10 cellular contexts compared by ENCODE assay signal in genomic region chr4:109046549-109047171, GRCh38.
A peak's percentile ranks its signal among the peaks of the same experiment; 100 is the strongest.
DNase-seq lines count a peak whose midpoint lies in the region; ATAC-seq and TF ChIP-seq lines count a peak whose summit lies in the region.
"Had no signal": no experiment of that assay in that cellular context is flagged by ENCODE, and none has a peak within 500 bp of the region (broad histone marks: within the 10 kb centered on the region; RNA-seq: fewer than 3 reads in every experiment).

No MANE protein-coding gene starts in this region.

- intact Hi-C loops in spleen (cut with DNase I; ENCODE audit: low total_unique reads), result no loop called here
- intact Hi-C loops in activated CD4-positive, alpha-beta memory T cell treated with anti-CD3 and anti-CD28 coated beads for 36 hours (cut with micrococcal nuclease), result no loop called here

- no peaks in the 10 kb centered on the region; the same call in 1 of the 2 replicates for H3K9me3 Mint-ChIP-seq in HFFc6
- H3K9me3 Mint-ChIP-seq in activated CD4-positive, alpha-beta memory T cell treated with anti-CD3 and anti-CD28 coated beads for 36 hours, result no peaks in the 10 kb centered on the region
- H3K9me3 Mint-ChIP-seq: stimulated activated naive B cell treated with anti-CD40 and anti-IgM and Interleukin-4, amounts not matched to agents 10 μg/mL and 1 μg/mL and 100 μg/mL, for 72 hours had no signal

- H3K9me3 ChIP-seq in hepatocyte (ENCODE audit: low read depth) (no peaks in the 10 kb centered on the region), spleen (no peaks in the 10 kb centered on the region)

- H3K4me1 Mint-ChIP-seq in HFFc6 (ENCODE audit: low read depth), result peaks cover 19% of the 10 kb centered on the region
- H3K4me1 Mint-ChIP-seq in activated CD4-positive, alpha-beta memory T cell treated with anti-CD3 and anti-CD28 coated beads for 36 hours (ENCODE audit: low read depth), result peaks cover 3% of the 10 kb centered on the region
- H3K4me1 Mint-ChIP-seq: stimulated activated naive B cell treated with anti-CD40 and anti-IgM and Interleukin-4, amounts not matched to agents 10 μg/mL and 1 μg/mL and 100 μg/mL, for 72 hours had no signal

- DNase-seq in HFFc6 (peak; percentile 27), amniotic epithelial cell (ENCODE audit: low read depth) (peak; percentile 99), hepatocyte (ENCODE audit: low spot score) (peak; percentile 40), spleen (no peak), NK-92 (lab: John Stamatoyannopoulos, UW; ENCODE audit: unreplicated experiment) (no peak)
- DNase-seq in activated CD4-positive, alpha-beta memory T cell treated with anti-CD3 and anti-CD28 coated beads for 36 hours, result no peak
- DNase-seq: retina; stimulated activated naive B cell treated with anti-CD40 and anti-IgM and Interleukin-4, amounts not matched to agents 10 μg/mL and 1 μg/mL and 100 μg/mL, for 72 hours had no signal

- H3K4me3 Mint-ChIP-seq in HFFc6, result peak overlapping the region; percentile 79
- H3K4me3 Mint-ChIP-seq in activated CD4-positive, alpha-beta memory T cell treated with anti-CD3 and anti-CD28 coated beads for 36 hours, result no peak overlapping the region
- H3K4me3 Mint-ChIP-seq: activated naive CD8-positive, alpha-beta T cell; stimulated activated naive B cell treated with anti-CD40 and anti-IgM and Interleukin-4, amounts not matched to agents 10 μg/mL and 1 μg/mL and 100 μg/mL, for 72 hours had no signal

- no peaks in the 10 kb centered on the region for H4K20me1 ChIP-seq in hepatocyte (ENCODE audit: insufficient read depth, poor library complexity, severe bottlenecking)

- H2AFZ ChIP-seq in hepatocyte, result no peak overlapping the region

- peak overlapping the region; percentile 64 for H3K27ac Mint-ChIP-seq in HFFc6
- H3K27ac Mint-ChIP-seq in activated CD4-positive, alpha-beta memory T cell treated with anti-CD3 and anti-CD28 coated beads for 36 hours, result no peak overlapping the region
- H3K27ac Mint-ChIP-seq: activated naive CD8-positive, alpha-beta T cell; stimulated activated naive B cell treated with anti-CD40 and anti-IgM and Interleukin-4, amounts not matched to agents 10 μg/mL and 1 μg/mL and 100 μg/mL, for 72 hours had no signal

- TF ChIP-seq POLR2A in spleen (IDR thresholded peaks at IDR 0.05), result no peak

- POLR2A ChIA-PET in activated CD4-positive, alpha-beta memory T cell treated with anti-CD3 and anti-CD28 coated beads for 36 hours (lab: Charles Lee), result no interaction called here

- H3K4me1 ChIP-seq in hepatocyte (ENCODE audit: insufficient read depth), result no peaks in the 10 kb centered on the region
- H3K4me1 ChIP-seq in spleen, result peaks cover 0 to 15% (median 5%) of the 10 kb centered on the region in 6 donors

- H3K27me3 ChIP-seq in hepatocyte, result no peaks in the 10 kb centered on the region
- no peaks in the 10 kb centered on the region for H3K27me3 ChIP-seq in spleen (replicated peaks in 1 of 7)

- H3K27ac ChIP-seq in hepatocyte (peak overlapping the region; percentile 9), spleen (peak overlapping the region in 7 of 8 donors; percentile 14 to 73 (median 41))

- no peaks in the 10 kb centered on the region for H3K27me3 Mint-ChIP-seq in HFFc6 (ENCODE audit: insufficient read depth)
- H3K27me3 Mint-ChIP-seq in activated CD4-positive, alpha-beta memory T cell treated with anti-CD3 and anti-CD28 coated beads for 36 hours, result peaks cover 4% of the 10 kb centered on the region
- H3K27me3 Mint-ChIP-seq: stimulated activated naive B cell treated with anti-CD40 and anti-IgM and Interleukin-4, amounts not matched to agents 10 μg/mL and 1 μg/mL and 100 μg/mL, for 72 hours had no signal

- H3K4me2 ChIP-seq in hepatocyte, result peak overlapping the region; percentile 11

- no peak overlapping the region for H3K4me3 ChIP-seq in hepatocyte
- peak overlapping the region in 3 of 8 donors; percentile 2 to 48 (median 24) for H3K4me3 ChIP-seq in spleen

- ATAC-seq in GM18868 (IDR thresholded peaks at IDR 0.05; ENCODE audit: unreplicated experiment), result no peak
- ATAC-seq: stimulated activated naive B cell treated with anti-CD40 and anti-IgM and Interleukin-4, amounts not matched to agents 10 μg/mL and 1 μg/mL and 100 μg/mL, for 72 hours had no signal

- H3K36me3 ChIP-seq in hepatocyte (replicated peaks; ENCODE audit: insufficient read depth, low read depth) (no peaks in the 10 kb centered on the region), spleen (no peaks in the 10 kb centered on the region)

- no peaks in the 10 kb centered on the region for H3K79me2 ChIP-seq in hepatocyte

- WGBS in hepatocyte (ENCODE audit: low lambda C conversion rate, missing lambda C conversion rate), result 51% methylated on average over 6 of the region's 6 CpGs
- WGBS in spleen, 5 donors, result 4 to 15% (median 8%) methylated on average over 6 of the region's 6 CpGs

- CTCF ChIA-PET in activated CD4-positive, alpha-beta memory T cell treated with anti-CD3 and anti-CD28 coated beads for 36 hours (lab: Charles Lee), result no interaction called here

- H3K36me3 Mint-ChIP-seq in HFFc6 (ENCODE audit: low read depth), result no peaks in the 10 kb centered on the region
- no peaks in the 10 kb centered on the region for H3K36me3 Mint-ChIP-seq in activated CD4-positive, alpha-beta memory T cell treated with anti-CD3 and anti-CD28 coated beads for 36 hours
- H3K36me3 Mint-ChIP-seq: activated naive CD8-positive, alpha-beta T cell; stimulated activated naive B cell treated with anti-CD40 and anti-IgM and Interleukin-4, amounts not matched to agents 10 μg/mL and 1 μg/mL and 100 μg/mL, for 72 hours had no signal

- H3K9me2 ChIP-seq in hepatocyte (replicated peaks; ENCODE audit: insufficient read depth), result no peaks in the 10 kb centered on the region

- TF ChIP-seq CTCF in HFFc6 (IDR thresholded peaks at IDR 0.05) (no peak), hepatocyte (IDR thresholded peaks at IDR 0.05; ENCODE audit: poor library complexity) (no peak), spleen (IDR thresholded peaks at IDR 0.05 in 8 of 11, conservative IDR thresholded peaks at IDR 0.05 in 3 of 11) (no peak)

Comparison
In these comparisons a context has a peak if more than half of its experiments do, and no peak if none do; other contexts are left out.
1. DNase-seq: peak in HFFc6 (single experiment), amniotic epithelial cell (single experiment) and hepatocyte (single experiment); none in spleen (single experiment), activated CD4-positive, alpha-beta memory T cell treated with anti-CD3 and anti-CD28 coated beads for 36 hours (single experiment) and NK-92 (single experiment).